Comparison of ENCODE assay signal across 1 cellular context in genomic region chr1:150615346-150616201, GRCh38.
TF ChIP-seq lines count a peak whose summit lies in the region.

No MANE protein-coding gene starts in this region.

TF ChIP-seq in GM12878, 131 proteins besides CTCF, POLR2A, EP300 and RAD21 (continued from another document):
- TF ChIP-seq ATF2 (IDR thresholded peaks at IDR 0.05; ENCODE audit: low read length) (no peak), CHD1 (IDR thresholded peaks at IDR 0.05; ENCODE audit: low read depth, low read length) (no peak), WRNIP1 (IDR thresholded peaks at IDR 0.05; ENCODE audit: borderline replicate concordance, low read depth, low read length) (no peak), SPI1 (IDR thresholded peaks at IDR 0.05; ENCODE audit: borderline replicate concordance, insufficient read depth, low read depth, low read length) (no peak), IRF5 (IDR thresholded peaks at IDR 0.05; ENCODE audit: borderline replicate concordance) (no peak), TCF12 (IDR thresholded peaks at IDR 0.05; ENCODE audit: low read depth, low read length) (no peak), KLF5 (IDR thresholded peaks at IDR 0.05; ENCODE audit: partially characterized antibody) (no peak)
- TF ChIP-seq, protein P1, sequence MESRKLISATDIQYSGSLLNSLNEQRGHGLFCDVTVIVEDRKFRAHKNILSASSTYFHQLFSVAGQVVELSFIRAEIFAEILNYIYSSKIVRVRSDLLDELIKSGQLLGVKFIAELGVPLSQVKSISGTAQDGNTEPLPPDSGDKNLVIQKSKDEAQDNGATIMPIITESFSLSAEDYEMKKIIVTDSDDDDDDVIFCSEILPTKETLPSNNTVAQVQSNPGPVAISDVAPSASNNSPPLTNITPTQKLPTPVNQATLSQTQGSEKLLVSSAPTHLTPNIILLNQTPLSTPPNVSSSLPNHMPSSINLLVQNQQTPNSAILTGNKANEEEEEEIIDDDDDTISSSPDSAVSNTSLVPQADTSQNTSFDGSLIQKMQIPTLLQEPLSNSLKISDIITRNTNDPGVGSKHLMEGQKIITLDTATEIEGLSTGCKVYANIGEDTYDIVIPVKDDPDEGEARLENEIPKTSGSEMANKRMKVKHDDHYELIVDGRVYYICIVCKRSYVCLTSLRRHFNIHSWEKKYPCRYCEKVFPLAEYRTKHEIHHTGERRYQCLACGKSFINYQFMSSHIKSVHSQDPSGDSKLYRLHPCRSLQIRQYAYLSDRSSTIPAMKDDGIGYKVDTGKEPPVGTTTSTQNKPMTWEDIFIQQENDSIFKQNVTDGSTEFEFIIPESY (IDR thresholded peaks at IDR 0.05), result no peak
- TF ChIP-seq, protein P2, sequence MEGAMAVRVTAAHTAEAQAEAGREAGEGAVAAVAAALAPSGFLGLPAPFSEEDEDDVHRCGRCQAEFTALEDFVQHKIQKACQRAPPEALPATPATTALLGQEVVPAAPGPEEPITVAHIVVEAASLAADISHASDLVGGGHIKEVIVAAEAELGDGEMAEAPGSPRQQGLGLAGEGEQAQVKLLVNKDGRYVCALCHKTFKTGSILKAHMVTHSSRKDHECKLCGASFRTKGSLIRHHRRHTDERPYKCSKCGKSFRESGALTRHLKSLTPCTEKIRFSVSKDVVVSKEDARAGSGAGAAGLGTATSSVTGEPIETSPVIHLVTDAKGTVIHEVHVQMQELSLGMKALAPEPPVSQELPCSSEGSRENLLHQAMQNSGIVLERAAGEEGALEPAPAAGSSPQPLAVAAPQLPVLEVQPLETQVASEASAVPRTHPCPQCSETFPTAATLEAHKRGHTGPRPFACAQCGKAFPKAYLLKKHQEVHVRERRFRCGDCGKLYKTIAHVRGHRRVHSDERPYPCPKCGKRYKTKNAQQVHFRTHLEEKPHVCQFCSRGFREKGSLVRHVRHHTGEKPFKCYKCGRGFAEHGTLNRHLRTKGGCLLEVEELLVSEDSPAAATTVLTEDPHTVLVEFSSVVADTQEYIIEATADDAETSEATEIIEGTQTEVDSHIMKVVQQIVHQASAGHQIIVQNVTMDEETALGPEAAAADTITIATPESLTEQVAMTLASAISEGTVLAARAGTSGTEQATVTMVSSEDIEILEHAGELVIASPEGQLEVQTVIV (IDR thresholded peaks at IDR 0.05; ENCODE audit: borderline replicate concordance, partially characterized antibody), result no peak
